Comparison of ENCODE assay signal across 1 cellular context in the genomic region with DNA sequence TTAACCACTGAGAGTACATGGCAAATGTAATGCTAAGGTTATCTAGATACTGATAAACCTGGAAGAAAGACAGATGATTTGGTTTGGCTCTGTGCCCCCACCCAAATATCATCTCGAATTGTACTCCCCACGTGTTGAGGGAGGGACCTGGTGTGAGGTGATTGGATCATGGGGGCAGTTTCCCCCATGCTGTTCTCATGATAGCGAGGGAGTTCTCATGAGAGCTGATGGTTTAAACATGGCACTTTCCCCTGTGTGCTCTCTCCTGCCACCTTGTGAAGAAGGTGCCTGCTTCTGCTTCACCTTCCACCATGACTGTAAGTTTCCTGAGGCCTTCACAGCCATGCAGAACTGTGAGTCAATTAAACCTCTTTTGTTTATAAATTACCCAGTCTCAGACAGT.
A peak's percentile ranks its signal among the peaks of the same experiment; 100 is the strongest.
TF ChIP-seq lines count a peak whose summit lies in the region.

No MANE protein-coding gene starts in this region.

TF ChIP-seq in GM12878, 131 proteins besides CTCF, POLR2A, EP300 and RAD21:
- no peak for TF ChIP-seq BCL11A (IDR thresholded peaks at IDR 0.05; ENCODE audit: low read depth, low read length)
- TF ChIP-seq YY1 (IDR thresholded peaks at IDR 0.05; ENCODE audit: low read depth, low read length) = 0 out of 2 replicates have a peak, but pooled peaks have one; percentile 19
- no peak for TF ChIP-seq NR2C2 (IDR thresholded peaks at IDR 0.05; ENCODE audit: borderline replicate concordance, control insufficient read depth, insufficient read length, low read depth)
- no peak for TF ChIP-seq MEF2A (IDR thresholded peaks at IDR 0.05; ENCODE audit: insufficient read depth, low read depth, low read length)
- no peak for TF ChIP-seq SUPT20H (IDR thresholded peaks at IDR 0.05; ENCODE audit: borderline replicate concordance, control insufficient read depth, low read depth, low read length)
- TF ChIP-seq IKZF1 (conservative IDR thresholded peaks at IDR 0.05) = no peak
- TF ChIP-seq ZSCAN29 (IDR thresholded peaks at IDR 0.05) = no peak
- no peak for TF ChIP-seq RCOR1 (conservative IDR thresholded peaks at IDR 0.05; ENCODE audit: low read depth, low read length)
